In genomic region chr1:42807056-42807668, GRCh38 we compare ENCODE assay signal across 30 cellular contexts. TPM values are rescaled to one million over a fixed set of nuclear protein-coding genes. Genes with fewer than 3 reads are reported as not detected.
DNase-seq lines count a peak whose midpoint lies in the region; ATAC-seq lines count a peak whose summit lies in the region.
"Had no signal": no experiment of that assay in that cellular context is flagged by ENCODE, and none has a peak within 500 bp of the region (broad histone marks: within the 10 kb centered on the region; RNA-seq: fewer than 3 reads in every experiment).

No MANE protein-coding gene starts in this region.

- no peak overlapping the region for H3K4me3 ChIP-seq in SJCRH30
- H3K4me3 ChIP-seq: lung, mucosa of descending colon, ovary, SJSA1, upper lobe of right lung had no signal

- no peak for ATAC-seq in GM21528 (IDR thresholded peaks at IDR 0.05; ENCODE audit: low FRiP score, unreplicated experiment)
- ATAC-seq in GM19324 (IDR thresholded peaks at IDR 0.05; ENCODE audit: low FRiP score, unreplicated experiment): no peak
- ATAC-seq: activated CD4-positive, CD25-positive, alpha-beta regulatory T cell treated with anti-CD3 and anti-CD28 coated beads, Interleukin-2, amount 50 U/mL, for 24 hours; activated CD8-positive, alpha-beta T cell treated with anti-CD3 and anti-CD28 coated beads for 36 hours; activated T-helper 17 cell treated with anti-CD3 and anti-CD28 coated beads, Interleukin-2, amount 50 U/mL, for 72 hours; mucosa of descending colon; stimulated activated memory B cell treated with anti-CD40 and anti-IgM and Interleukin-4, amounts not matched to agents 10 μg/mL and 1 μg/mL and 100 μg/mL, for 72 hours; upper lobe of right lung had no signal

- no peaks in the 10 kb centered on the region for H3K27me3 ChIP-seq in SJCRH30
- H3K27me3 ChIP-seq: brain microvascular endothelial cell, ovary, SJSA1, upper lobe of right lung had no signal

- no peaks in the 10 kb centered on the region; the same call in 1 of the 2 replicates for H3K36me3 ChIP-seq in SJCRH30
- H3K36me3 ChIP-seq: brain microvascular endothelial cell, ovary had no signal

- H3K27ac ChIP-seq in SJCRH30: peak overlapping the region; percentile 67
- H3K27ac ChIP-seq: brain microvascular endothelial cell, ovary, SJSA1, upper lobe of right lung had no signal

- no peaks in the 10 kb centered on the region; the same call in 1 of the 2 replicates for H3K9me3 ChIP-seq in SJCRH30 (replicated peaks)
- H3K9me3 ChIP-seq: ovary, upper lobe of right lung had no signal

- H3K4me1 ChIP-seq in SJCRH30: peaks cover 18% of the 10 kb centered on the region
- H3K4me1 ChIP-seq: SJSA1, upper lobe of right lung had no signal

- DNase-seq in DMS 273 (lab: John Stamatoyannopoulos, UW; ENCODE audit: unreplicated experiment) (peak; percentile 78), NAMALWA (ENCODE audit: low spot score) (peak; percentile 18), SJCRH30 (peak; percentile 72 to 90), myocyte (ENCODE audit: low read depth) (peak; percentile 91), NCI-H187 (lab: John Stamatoyannopoulos, UW) (no peak), NCI-H446 treated with DMSO at 0.1 percent for 48 hours (lab: John Stamatoyannopoulos, UW) (no peak)
- DNase-seq: activated CD8-positive, alpha-beta memory T cell treated with anti-CD3 and anti-CD28 coated beads, Interleukin-2, amount 50 U/mL, for 48 hours; activated CD8-positive, alpha-beta T cell treated with anti-CD3 and anti-CD28 coated beads for 36 hours; activated naive CD4-positive, alpha-beta T cell treated with anti-CD3 and anti-CD28 coated beads, Interleukin-2, amount 50 U/mL, for 16 hours; amniotic stem cell; brain microvascular endothelial cell; C1 segment of cervical spinal cord; cerebellar nuclear complex; hippocampal formation; mucosa of descending colon; NCI-H1092 treated with DMSO at 0.1 percent for 48 hours; NCI-H1930; NCI-H774; ovary; upper lobe of right lung had no signal

RNA-seq across cellular contexts. Expression of gene ERMAP, which starts 9.8 kb away (rescaled TPM):
- 1.8 and 2.9 TPM in 2 replicates for total RNA-seq in SJCRH30 (2014; rRNA removed; shearing (Covaris generic))
- total RNA-seq in myocyte: 15.1 and 15.9 TPM in 2 replicates
- 9.4 TPM for polyA plus RNA-seq in myocyte (2012)

RNA-seq across cellular contexts. Expression of gene SVBP, which starts 10.0 kb away (rescaled TPM):
- 40.4 and 45.3 TPM in 2 replicates for total RNA-seq in SJCRH30 (2014; rRNA removed; shearing (Covaris generic))
- total RNA-seq in myocyte: 30.7 and 33.6 TPM in 2 replicates
- polyA plus RNA-seq in myocyte (2012): 21.5 TPM

RNA-seq across cellular contexts. Expression of gene TMEM269, which starts 22.4 kb away (rescaled TPM):
- 0.05 and 0.06 TPM in 2 replicates for total RNA-seq in SJCRH30 (2014; rRNA removed; shearing (Covaris generic))
- total RNA-seq in myocyte: 0.03 and 0.05 TPM in 2 replicates
- polyA plus RNA-seq in myocyte (2012): 0.04 TPM
- total RNA-seq: dermis microvascular lymphatic vessel endothelial cell, HT1080, mucosa of descending colon, RPMI7951, SJSA1, upper lobe of right lung had no signal

RNA-seq across cellular contexts. Expression of gene ZNF691, which starts 39.3 kb away (rescaled TPM):
- 13.5 and 13.6 TPM in 2 replicates for total RNA-seq in SJCRH30 (2014; rRNA removed; shearing (Covaris generic))
- 10.8 and 11.1 TPM in 2 replicates for total RNA-seq in myocyte
- 7.8 TPM for polyA plus RNA-seq in myocyte (2012)

RNA-seq across cellular contexts. Expression of gene C1orf50, which starts 40.1 kb away (rescaled TPM):
- 3.5 and 3.8 TPM in 2 replicates for total RNA-seq in SJCRH30 (2014; rRNA removed; shearing (Covaris generic))
- 7.9 and 12.5 TPM in 2 replicates for total RNA-seq in myocyte
- polyA plus RNA-seq in myocyte (2012): 7.3 TPM

Comparison
In these comparisons a context has a peak if more than half of its experiments do, and no peak if none do; other contexts are left out.
1. DNase-seq: peak in DMS 273 (single experiment), NAMALWA (single experiment), SJCRH30 (2 of 2) and myocyte (single experiment); none in NCI-H187 (0 of 2) and NCI-H446 treated with DMSO at 0.1 percent for 48 hours (single experiment).